In genomic region chr5:148535190-148535589, GRCh38 we compare ENCODE assay signal across 24 cellular contexts.
"Had no signal": no experiment of that assay in that cellular context is flagged by ENCODE, and none has a peak within 500 bp of the region (broad histone marks: within the 10 kb centered on the region; RNA-seq: fewer than 3 reads in every experiment).

No MANE protein-coding gene starts in this region.

- H3K27ac ChIP-seq: colonic mucosa, coronary artery, dorsolateral prefrontal cortex, epithelial cell of prostate, esophagus muscularis mucosa, esophagus squamous epithelium, foreskin keratinocyte, gastrocnemius medialis, gastroesophageal sphincter, heart left ventricle, heart right ventricle had no signal

- H3K4me3 ChIP-seq: colonic mucosa, coronary artery, dorsolateral prefrontal cortex, esophagus muscularis mucosa, esophagus squamous epithelium, gastrocnemius medialis, gastroesophageal sphincter, heart left ventricle, heart right ventricle had no signal

- H3K4me3 Mint-ChIP-seq: dendritic cell treated with granulocyte-macrophage colony-stimulating factor and Interleukin-4, amounts not matched to agents 40 ng/mL and 50 ng/mL, for 4 days; effector memory CD8-positive, alpha-beta T cell; endodermal cell had no signal

- H3K36me3 ChIP-seq: colonic mucosa, esophagus muscularis mucosa, esophagus squamous epithelium, gastrocnemius medialis, gastroesophageal sphincter, heart left ventricle, heart right ventricle had no signal

- H3K4me1 ChIP-seq: colonic mucosa, esophagus muscularis mucosa, esophagus squamous epithelium, foreskin keratinocyte, gastrocnemius medialis, gastroesophageal sphincter, heart left ventricle, heart right ventricle had no signal

- DNase-seq: colonic mucosa; cortex of kidney; dermis blood vessel endothelial cell; dorsolateral prefrontal cortex; effector CD4-positive, alpha-beta T cell; effector CD8-positive, alpha-beta T cell; effector memory CD4-positive, alpha-beta T cell; effector memory CD8-positive, alpha-beta T cell; endodermal cell; erythroblast; esophagus squamous epithelium; foreskin fibroblast; foreskin keratinocyte; foreskin melanocyte; gastrocnemius medialis; glutamatergic neuron; head of caudate nucleus; heart left ventricle; heart right ventricle had no signal

- H3K27ac Mint-ChIP-seq: dendritic cell treated with granulocyte-macrophage colony-stimulating factor and Interleukin-4, amounts not matched to agents 40 ng/mL and 50 ng/mL, for 4 days; effector memory CD8-positive, alpha-beta T cell; endodermal cell had no signal

- H3K9me3 ChIP-seq: colonic mucosa, gastrocnemius medialis had no signal
